In genomic region chr1:200030791-200031190, GRCh38 we compare ENCODE assay signal across 1 cellular context.
TF ChIP-seq lines count a peak whose summit lies in the region.

No MANE protein-coding gene starts in this region.

TF ChIP-seq in A549, 52 proteins besides CTCF, POLR2A, EP300 and RAD21:
- TF ChIP-seq CEBPB (IDR thresholded peaks at IDR 0.05), result no peak
- TF ChIP-seq BHLHE40 (IDR thresholded peaks at IDR 0.05; ENCODE audit: low read depth, low read length), result no peak
- TF ChIP-seq PBX3 (IDR thresholded peaks at IDR 0.05), result no peak
- TF ChIP-seq HOXB5 (CRISPR knock-in tag; IDR thresholded peaks at IDR 0.05), result no peak
- no peak for TF ChIP-seq MAZ (IDR thresholded peaks at IDR 0.05; ENCODE audit: borderline replicate concordance, low read depth, low read length)
- TF ChIP-seq, protein P1, sequence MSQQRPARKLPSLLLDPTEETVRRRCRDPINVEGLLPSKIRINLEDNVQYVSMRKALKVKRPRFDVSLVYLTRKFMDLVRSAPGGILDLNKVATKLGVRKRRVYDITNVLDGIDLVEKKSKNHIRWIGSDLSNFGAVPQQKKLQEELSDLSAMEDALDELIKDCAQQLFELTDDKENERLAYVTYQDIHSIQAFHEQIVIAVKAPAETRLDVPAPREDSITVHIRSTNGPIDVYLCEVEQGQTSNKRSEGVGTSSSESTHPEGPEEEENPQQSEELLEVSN (IDR thresholded peaks at IDR 0.05; ENCODE audit: borderline replicate concordance, low read depth), result no peak
- no peak for TF ChIP-seq SMC3 (IDR thresholded peaks at IDR 0.05)
- TF ChIP-seq GATA3 (IDR thresholded peaks at IDR 0.05; ENCODE audit: borderline replicate concordance), result no peak
- TF ChIP-seq HEYL (CRISPR knock-in tag; IDR thresholded peaks at IDR 0.05), result no peak
- TF ChIP-seq CHD4 (IDR thresholded peaks at IDR 0.05; ENCODE audit: borderline replicate concordance), result no peak
- TF ChIP-seq RARB (CRISPR knock-in tag; IDR thresholded peaks at IDR 0.05), result no peak
TF ChIP-seq in A549: peak in this region for 0.
